In the genomic region with DNA sequence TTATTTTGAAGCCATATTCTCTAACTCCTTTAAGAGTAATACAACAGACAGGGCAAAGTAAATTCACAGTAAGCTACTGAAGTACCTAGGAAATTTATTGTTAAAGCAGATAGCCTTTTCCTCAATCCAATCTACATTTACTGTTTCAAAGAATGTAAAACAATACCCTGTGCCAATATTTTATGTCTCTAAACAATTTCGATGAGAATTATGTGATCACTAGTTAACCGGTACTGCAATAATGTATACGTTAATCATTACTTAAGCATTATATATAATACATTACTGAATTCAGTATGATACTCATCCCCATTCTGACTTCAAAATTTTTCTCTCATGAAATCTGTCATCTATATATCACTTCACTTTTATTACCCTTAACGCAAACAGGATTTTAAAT, we compare ENCODE assay signal across 28 cellular contexts.
"Had no signal": no experiment of that assay in that cellular context is flagged by ENCODE, and none has a peak within 500 bp of the region (broad histone marks: within the 10 kb centered on the region; RNA-seq: fewer than 3 reads in every experiment).

No MANE protein-coding gene starts in this region.

- H3K9me3 Mint-ChIP-seq: type B pancreatic cell had no signal

- H3K27me3 ChIP-seq: stomach, suprapubic skin, testis, thyroid gland, tibial artery, transverse colon, upper lobe of left lung, upper lobe of right lung, uterus, vagina had no signal

- H3K4me1 Mint-ChIP-seq: stimulated activated effector memory CD8-positive, alpha-beta T cell treated with anti-CD3 and anti-CD28 coated beads, Interleukin-12 subunit alpha, Interleukin-12 subunit beta, amount 100 ng/mL, for 72 hours; stimulated activated memory B cell treated with anti-CD40 and anti-IgM and Interleukin-4, amounts not matched to agents 10 μg/mL and 1 μg/mL and 100 μg/mL, for 72 hours; stimulated activated naive B cell treated with anti-CD40 and anti-IgM and Interleukin-4, amounts not matched to agents 10 μg/mL and 1 μg/mL and 100 μg/mL, for 72 hours; stimulated activated naive CD8-positive, alpha-beta T cell treated with anti-CD3 and anti-CD28 coated beads, Interleukin-15, amount 100 ng/mL, for 72 hours had no signal

- H3K4me1 ChIP-seq: stomach, suprapubic skin, testis, thyroid gland, tibial artery, transverse colon, upper lobe of left lung, upper lobe of right lung, uterus, vagina had no signal

- H3K27ac ChIP-seq: stomach, suprapubic skin, testis, thoracic aorta, thyroid gland, tibial artery, transverse colon, upper lobe of left lung, upper lobe of right lung, uterus, vagina had no signal

- H3K36me3 Mint-ChIP-seq: stimulated activated effector memory CD8-positive, alpha-beta T cell treated with anti-CD3 and anti-CD28 coated beads, Interleukin-12 subunit alpha, Interleukin-12 subunit beta, amount 100 ng/mL, for 72 hours; stimulated activated memory B cell treated with anti-CD40 and anti-IgM and Interleukin-4, amounts not matched to agents 10 μg/mL and 1 μg/mL and 100 μg/mL, for 72 hours; stimulated activated naive B cell treated with anti-CD40 and anti-IgM and Interleukin-4, amounts not matched to agents 10 μg/mL and 1 μg/mL and 100 μg/mL, for 72 hours; type B pancreatic cell had no signal

- ATAC-seq: stimulated activated effector memory CD8-positive, alpha-beta T cell treated with anti-CD3 and anti-CD28 coated beads, Interleukin-12 subunit alpha, Interleukin-12 subunit beta, amount 100 ng/mL, for 72 hours; stimulated activated memory B cell treated with anti-CD40 and anti-IgM and Interleukin-4, amounts not matched to agents 10 μg/mL and 1 μg/mL and 100 μg/mL, for 72 hours; stimulated activated naive B cell treated with anti-CD40 and anti-IgM and Interleukin-4, amounts not matched to agents 10 μg/mL and 1 μg/mL and 100 μg/mL, for 72 hours; stimulated activated naive CD8-positive, alpha-beta T cell treated with anti-CD3 and anti-CD28 coated beads, Interleukin-15, amount 100 ng/mL, for 72 hours; stimulated activated naive CD8-positive, alpha-beta T cell treated with anti-CD3 and anti-CD28 coated beads, Interleukin-15, Interleukin-2, amounts not matched to agents 100 U/mL and 50 U/mL, for 24 hours; upper lobe of right lung had no signal

- H3K9me3 ChIP-seq: suprapubic skin, testis, thoracic aorta, thyroid gland, transverse colon, upper lobe of left lung, upper lobe of right lung, vagina had no signal

- H3K4me3 ChIP-seq: stomach, suprapubic skin, testis, thoracic aorta, thyroid gland, tibial artery, transverse colon, upper lobe of left lung, upper lobe of right lung, uterus, vagina had no signal

- DNase-seq: stimulated activated CD4-positive, alpha-beta T cell treated with anti-CD3 and anti-CD28 coated beads, Interleukin-2, amount 100 ng/mL, for 48 hours; stimulated activated CD4-positive, alpha-beta T cell treated with anti-CD3 and anti-CD28 coated beads, Interleukin-4, amount 100 ng/mL, for 1 hour; stimulated activated CD4-positive, alpha-beta T cell treated with anti-CD3 and anti-CD28 coated beads, Interleukin-4, amount 100 ng/mL, for 24 hours; stimulated activated CD4-positive, alpha-beta T cell treated with anti-CD3 and anti-CD28 coated beads, Interleukin-4, amount 100 ng/mL, for 4 hours; stimulated activated CD8-positive, alpha-beta memory T cell treated with anti-CD3 and anti-CD28 coated beads, Interleukin-4, amount 100 ng/mL, for 48 hours; stimulated activated naive B cell treated with anti-CD40 and anti-IgM and Interleukin-4, amounts not matched to agents 10 μg/mL and 1 μg/mL and 100 μg/mL, for 72 hours; stimulated activated naive CD4-positive, alpha-beta T cell; stimulated activated naive CD4-positive, alpha-beta T cell treated with Interleukin-2 at 50 U/mL for 16 hours; stimulated activated naive CD8-positive, alpha-beta T cell treated with anti-CD3 and anti-CD28 coated beads, Interleukin-15, amount 100 ng/mL, for 72 hours; stimulated activated naive CD8-positive, alpha-beta T cell treated with anti-CD3 and anti-CD28 coated beads, Interleukin-15, Interleukin-2, amounts not matched to agents 100 U/mL and 50 U/mL, for 24 hours; stomach; substantia nigra; testis; thyroid gland; tibial artery; transverse colon; trophoblast cell; upper lobe of left lung; upper lobe of right lung; uterus had no signal

- FAIRE-seq: urothelium cell line had no signal

- H3K36me3 ChIP-seq: stomach, suprapubic skin, thoracic aorta, thyroid gland, tibial artery, transverse colon, upper lobe of left lung, upper lobe of right lung, uterus, vagina had no signal

- H3K4me3 Mint-ChIP-seq: stimulated activated effector memory CD8-positive, alpha-beta T cell treated with anti-CD3 and anti-CD28 coated beads, Interleukin-12 subunit alpha, Interleukin-12 subunit beta, amount 100 ng/mL, for 72 hours; stimulated activated memory B cell treated with anti-CD40 and anti-IgM and Interleukin-4, amounts not matched to agents 10 μg/mL and 1 μg/mL and 100 μg/mL, for 72 hours; stimulated activated naive B cell treated with anti-CD40 and anti-IgM and Interleukin-4, amounts not matched to agents 10 μg/mL and 1 μg/mL and 100 μg/mL, for 72 hours; stimulated activated naive CD8-positive, alpha-beta T cell treated with anti-CD3 and anti-CD28 coated beads, Interleukin-15, amount 100 ng/mL, for 72 hours; stimulated activated naive CD8-positive, alpha-beta T cell treated with anti-CD3 and anti-CD28 coated beads, Interleukin-15, Interleukin-2, amounts not matched to agents 100 ng/mL and 50 ng/mL, for 24 hours; type B pancreatic cell had no signal

- H3K27me3 Mint-ChIP-seq: stimulated activated memory B cell treated with anti-CD40 and anti-IgM and Interleukin-4, amounts not matched to agents 10 μg/mL and 1 μg/mL and 100 μg/mL, for 72 hours; stimulated activated naive B cell treated with anti-CD40 and anti-IgM and Interleukin-4, amounts not matched to agents 10 μg/mL and 1 μg/mL and 100 μg/mL, for 72 hours; stimulated activated naive CD8-positive, alpha-beta T cell treated with anti-CD3 and anti-CD28 coated beads, Interleukin-15, amount 100 ng/mL, for 72 hours; stimulated activated naive CD8-positive, alpha-beta T cell treated with anti-CD3 and anti-CD28 coated beads, Interleukin-15, Interleukin-2, amounts not matched to agents 100 ng/mL and 50 ng/mL, for 24 hours; type B pancreatic cell had no signal

- H3K27ac Mint-ChIP-seq: stimulated activated effector memory CD8-positive, alpha-beta T cell treated with anti-CD3 and anti-CD28 coated beads, Interleukin-12 subunit alpha, Interleukin-12 subunit beta, amount 100 ng/mL, for 72 hours; stimulated activated memory B cell treated with anti-CD40 and anti-IgM and Interleukin-4, amounts not matched to agents 10 μg/mL and 1 μg/mL and 100 μg/mL, for 72 hours; stimulated activated naive B cell treated with anti-CD40 and anti-IgM and Interleukin-4, amounts not matched to agents 10 μg/mL and 1 μg/mL and 100 μg/mL, for 72 hours; stimulated activated naive CD8-positive, alpha-beta T cell treated with anti-CD3 and anti-CD28 coated beads, Interleukin-15, amount 100 ng/mL, for 72 hours; stimulated activated naive CD8-positive, alpha-beta T cell treated with anti-CD3 and anti-CD28 coated beads, Interleukin-15, Interleukin-2, amounts not matched to agents 100 ng/mL and 50 ng/mL, for 24 hours; type B pancreatic cell had no signal
